ENCODE assay signal across 21 cellular contexts in genomic region chr20:50358166-50358565, GRCh38.
"Had no signal": no experiment of that assay in that cellular context is flagged by ENCODE, and none has a peak within 500 bp of the region (broad histone marks: within the 10 kb centered on the region; RNA-seq: fewer than 3 reads in every experiment).

No MANE protein-coding gene starts in this region.

- H3K4me3 ChIP-seq: MG63, SJSA1, SK-N-MC had no signal

- H3K27me3 ChIP-seq: MG63, SJSA1 had no signal

- H3K27ac ChIP-seq: HL-60, SJSA1, SK-N-MC had no signal

- H3K36me3 ChIP-seq: MG63, SJSA1 had no signal

- DNase-seq: Karpas-422, KG1, MG63, NCI-H1092, NCI-H1105 treated with DMSO at 0.1 percent for 48 hours, NCI-H1417 treated with DMSO at 0.1 percent for 48 hours, NCI-H146, NCI-H1694 treated with DMSO at 0.1 percent for 48 hours, NCI-H1930, NCI-H2081, NCI-H2107, NCI-H2227 treated with DMSO at 0.1 percent for 48 hours, NCI-H524 treated with DMSO at 0.1 percent for 48 hours, NCI-H69, NCI-H774, Right ventricle myocardium superior, RPMI8226, SIG-M5 had no signal

- H3K9me3 ChIP-seq: MG63, SJSA1 had no signal

- H3K4me1 ChIP-seq: SJSA1 had no signal
